In genomic region chr15:53414167-53414566, GRCh38 we compare ENCODE assay signal across 1 cellular context.
TF ChIP-seq lines count a peak whose summit lies in the region.

No MANE protein-coding gene starts in this region.

TF ChIP-seq in HepG2, 621 proteins besides CTCF, POLR2A, EP300 and RAD21 (continued from another document):
- TF ChIP-seq ZNF354B (CRISPR knock-in tag; IDR thresholded peaks at IDR 0.05), result no peak
- TF ChIP-seq RCOR2 (CRISPR knock-in tag; IDR thresholded peaks at IDR 0.05), result peak; percentile 45; the same call in 1 of the 2 replicates
- TF ChIP-seq SRSF4 (IDR thresholded peaks at IDR 0.05; ENCODE audit: low read depth, low read length, poor library complexity, severe bottlenecking), result no peak
- no peak for TF ChIP-seq KDM6A (CRISPR knock-in tag; IDR thresholded peaks at IDR 0.05; ENCODE audit: low read depth)
- TF ChIP-seq, protein P1, sequence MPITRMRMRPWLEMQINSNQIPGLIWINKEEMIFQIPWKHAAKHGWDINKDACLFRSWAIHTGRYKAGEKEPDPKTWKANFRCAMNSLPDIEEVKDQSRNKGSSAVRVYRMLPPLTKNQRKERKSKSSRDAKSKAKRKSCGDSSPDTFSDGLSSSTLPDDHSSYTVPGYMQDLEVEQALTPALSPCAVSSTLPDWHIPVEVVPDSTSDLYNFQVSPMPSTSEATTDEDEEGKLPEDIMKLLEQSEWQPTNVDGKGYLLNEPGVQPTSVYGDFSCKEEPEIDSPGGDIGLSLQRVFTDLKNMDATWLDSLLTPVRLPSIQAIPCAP (CRISPR knock-in tag; IDR thresholded peaks at IDR 0.05; ENCODE audit: low read depth), result no peak
- 0 out of 2 replicates have a peak, but pooled peaks have one; percentile 67 for TF ChIP-seq ZNF44 (CRISPR knock-in tag; IDR thresholded peaks at IDR 0.05)
- peak; percentile 21; the same call in 1 of the 2 replicates for TF ChIP-seq RXRB (CRISPR knock-in tag; IDR thresholded peaks at IDR 0.05; ENCODE audit: borderline replicate concordance)
- TF ChIP-seq MAF1 (CRISPR knock-in tag; IDR thresholded peaks at IDR 0.05; ENCODE audit: borderline replicate concordance), result no peak
- TF ChIP-seq ZNF780A (CRISPR knock-in tag; IDR thresholded peaks at IDR 0.05), result no peak
- TF ChIP-seq ATRX (CRISPR knock-in tag; IDR thresholded peaks at IDR 0.05; ENCODE audit: borderline replicate concordance), result no peak
- TF ChIP-seq ZNF224 (CRISPR knock-in tag; IDR thresholded peaks at IDR 0.05), result no peak
- TF ChIP-seq NFAT5 (CRISPR knock-in tag; IDR thresholded peaks at IDR 0.05), result no peak
- no peak for TF ChIP-seq ADNP (CRISPR knock-in tag; IDR thresholded peaks at IDR 0.05)
TF ChIP-seq in HepG2: peak in this region for 52.
